1 cellular context compared by ENCODE assay signal in the genomic region with DNA sequence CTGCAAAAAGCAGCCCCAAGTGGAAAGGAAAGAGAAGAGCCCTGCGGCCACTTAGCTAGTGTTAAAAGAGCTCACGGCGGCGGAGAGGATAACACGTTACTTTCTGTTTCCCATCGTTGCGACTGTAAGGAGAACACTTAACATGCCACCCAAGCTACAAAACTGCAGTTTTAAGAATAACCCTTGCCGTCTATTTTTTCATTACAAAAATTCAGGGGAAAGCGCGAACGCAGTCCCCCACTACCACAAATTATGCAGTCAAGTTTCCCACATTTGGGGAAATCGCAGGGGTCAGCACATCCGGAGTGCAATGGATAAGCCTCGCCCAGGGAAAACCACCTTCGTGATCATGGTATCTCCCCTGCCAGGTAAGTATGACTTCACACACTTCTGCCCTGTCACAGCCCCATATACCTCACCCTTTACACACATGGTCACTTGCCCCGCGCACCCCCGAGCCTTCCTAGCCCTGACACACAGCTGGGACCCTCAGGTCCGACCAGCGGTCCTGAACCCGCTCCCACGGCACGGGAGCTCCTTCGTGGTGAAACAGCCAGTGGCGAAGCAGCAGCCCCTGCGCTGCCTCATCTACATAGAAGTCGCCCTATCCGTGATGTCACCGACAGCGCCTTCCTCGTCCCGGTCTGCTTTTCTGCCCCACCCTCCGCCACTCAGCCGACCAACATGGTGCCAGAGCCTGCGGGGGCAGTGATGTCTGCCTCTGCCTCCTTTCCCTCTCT.
A peak's percentile ranks its signal among the peaks of the same experiment; 100 is the strongest.
TF ChIP-seq lines count a peak whose summit lies in the region.

No MANE protein-coding gene starts in this region.

TF ChIP-seq in K562, 482 proteins besides CTCF, POLR2A, EP300 and RAD21 (continued from another document and continues in another):
- TF ChIP-seq, protein P1, sequence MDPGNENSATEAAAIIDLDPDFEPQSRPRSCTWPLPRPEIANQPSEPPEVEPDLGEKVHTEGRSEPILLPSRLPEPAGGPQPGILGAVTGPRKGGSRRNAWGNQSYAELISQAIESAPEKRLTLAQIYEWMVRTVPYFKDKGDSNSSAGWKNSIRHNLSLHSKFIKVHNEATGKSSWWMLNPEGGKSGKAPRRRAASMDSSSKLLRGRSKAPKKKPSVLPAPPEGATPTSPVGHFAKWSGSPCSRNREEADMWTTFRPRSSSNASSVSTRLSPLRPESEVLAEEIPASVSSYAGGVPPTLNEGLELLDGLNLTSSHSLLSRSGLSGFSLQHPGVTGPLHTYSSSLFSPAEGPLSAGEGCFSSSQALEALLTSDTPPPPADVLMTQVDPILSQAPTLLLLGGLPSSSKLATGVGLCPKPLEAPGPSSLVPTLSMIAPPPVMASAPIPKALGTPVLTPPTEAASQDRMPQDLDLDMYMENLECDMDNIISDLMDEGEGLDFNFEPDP (CRISPR knock-in tag; IDR thresholded peaks at IDR 0.05): peak; percentile 93
- 0 out of 2 replicates have a peak, but pooled peaks have one; percentile 44 for TF ChIP-seq PHB2 (IDR thresholded peaks at IDR 0.05; ENCODE audit: low read depth)
- TF ChIP-seq, protein P2, sequence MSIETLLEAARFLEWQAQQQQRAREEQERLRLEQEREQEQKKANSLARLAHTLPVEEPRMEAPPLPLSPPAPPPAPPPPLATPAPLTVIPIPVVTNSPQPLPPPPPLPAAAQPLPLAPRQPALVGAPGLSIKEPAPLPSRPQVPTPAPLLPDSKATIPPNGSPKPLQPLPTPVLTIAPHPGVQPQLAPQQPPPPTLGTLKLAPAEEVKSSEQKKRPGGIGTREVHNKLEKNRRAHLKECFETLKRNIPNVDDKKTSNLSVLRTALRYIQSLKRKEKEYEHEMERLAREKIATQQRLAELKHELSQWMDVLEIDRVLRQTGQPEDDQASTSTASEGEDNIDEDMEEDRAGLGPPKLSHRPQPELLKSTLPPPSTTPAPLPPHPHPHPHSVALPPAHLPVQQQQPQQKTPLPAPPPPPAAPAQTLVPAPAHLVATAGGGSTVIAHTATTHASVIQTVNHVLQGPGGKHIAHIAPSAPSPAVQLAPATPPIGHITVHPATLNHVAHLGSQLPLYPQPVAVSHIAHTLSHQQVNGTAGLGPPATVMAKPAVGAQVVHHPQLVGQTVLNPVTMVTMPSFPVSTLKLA (conservative IDR thresholded peaks at IDR 0.05): peak; percentile 54 to 75
- TF ChIP-seq DMBX1 (CRISPR knock-in tag; IDR thresholded peaks at IDR 0.05; ENCODE audit: borderline replicate concordance): peak; percentile 82; the same call in 1 of the 2 replicates
- TF ChIP-seq, protein P3, sequence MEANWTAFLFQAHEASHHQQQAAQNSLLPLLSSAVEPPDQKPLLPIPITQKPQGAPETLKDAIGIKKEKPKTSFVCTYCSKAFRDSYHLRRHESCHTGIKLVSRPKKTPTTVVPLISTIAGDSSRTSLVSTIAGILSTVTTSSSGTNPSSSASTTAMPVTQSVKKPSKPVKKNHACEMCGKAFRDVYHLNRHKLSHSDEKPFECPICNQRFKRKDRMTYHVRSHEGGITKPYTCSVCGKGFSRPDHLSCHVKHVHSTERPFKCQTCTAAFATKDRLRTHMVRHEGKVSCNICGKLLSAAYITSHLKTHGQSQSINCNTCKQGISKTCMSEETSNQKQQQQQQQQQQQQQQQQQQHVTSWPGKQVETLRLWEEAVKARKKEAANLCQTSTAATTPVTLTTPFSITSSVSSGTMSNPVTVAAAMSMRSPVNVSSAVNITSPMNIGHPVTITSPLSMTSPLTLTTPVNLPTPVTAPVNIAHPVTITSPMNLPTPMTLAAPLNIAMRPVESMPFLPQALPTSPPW (CRISPR knock-in tag; IDR thresholded peaks at IDR 0.05): peak; percentile 58
- peak; percentile 48; the same call in 1 of the 2 replicates for TF ChIP-seq KHSRP (IDR thresholded peaks at IDR 0.05)
- TF ChIP-seq POLR2AphosphoS2 (IDR thresholded peaks at IDR 0.05; ENCODE audit: low read length): peak; percentile 98
- TF ChIP-seq RBFOX2 (IDR thresholded peaks at IDR 0.05; ENCODE audit: low read depth, low read length): peak; percentile 75
- TF ChIP-seq, protein P4, sequence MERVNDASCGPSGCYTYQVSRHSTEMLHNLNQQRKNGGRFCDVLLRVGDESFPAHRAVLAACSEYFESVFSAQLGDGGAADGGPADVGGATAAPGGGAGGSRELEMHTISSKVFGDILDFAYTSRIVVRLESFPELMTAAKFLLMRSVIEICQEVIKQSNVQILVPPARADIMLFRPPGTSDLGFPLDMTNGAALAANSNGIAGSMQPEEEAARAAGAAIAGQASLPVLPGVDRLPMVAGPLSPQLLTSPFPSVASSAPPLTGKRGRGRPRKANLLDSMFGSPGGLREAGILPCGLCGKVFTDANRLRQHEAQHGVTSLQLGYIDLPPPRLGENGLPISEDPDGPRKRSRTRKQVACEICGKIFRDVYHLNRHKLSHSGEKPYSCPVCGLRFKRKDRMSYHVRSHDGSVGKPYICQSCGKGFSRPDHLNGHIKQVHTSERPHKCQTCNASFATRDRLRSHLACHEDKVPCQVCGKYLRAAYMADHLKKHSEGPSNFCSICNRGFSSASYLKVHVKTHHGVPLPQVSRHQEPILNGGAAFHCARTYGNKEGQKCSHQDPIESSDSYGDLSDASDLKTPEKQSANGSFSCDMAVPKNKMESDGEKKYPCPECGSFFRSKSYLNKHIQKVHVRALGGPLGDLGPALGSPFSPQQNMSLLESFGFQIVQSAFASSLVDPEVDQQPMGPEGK (CRISPR knock-in tag; IDR thresholded peaks at IDR 0.05; ENCODE audit: borderline replicate concordance): peak; percentile 93; the same call in 1 of the 2 replicates
- TF ChIP-seq, protein P5, sequence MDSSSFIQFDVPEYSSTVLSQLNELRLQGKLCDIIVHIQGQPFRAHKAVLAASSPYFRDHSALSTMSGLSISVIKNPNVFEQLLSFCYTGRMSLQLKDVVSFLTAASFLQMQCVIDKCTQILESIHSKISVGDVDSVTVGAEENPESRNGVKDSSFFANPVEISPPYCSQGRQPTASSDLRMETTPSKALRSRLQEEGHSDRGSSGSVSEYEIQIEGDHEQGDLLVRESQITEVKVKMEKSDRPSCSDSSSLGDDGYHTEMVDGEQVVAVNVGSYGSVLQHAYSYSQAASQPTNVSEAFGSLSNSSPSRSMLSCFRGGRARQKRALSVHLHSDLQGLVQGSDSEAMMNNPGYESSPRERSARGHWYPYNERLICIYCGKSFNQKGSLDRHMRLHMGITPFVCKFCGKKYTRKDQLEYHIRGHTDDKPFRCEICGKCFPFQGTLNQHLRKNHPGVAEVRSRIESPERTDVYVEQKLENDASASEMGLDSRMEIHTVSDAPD (CRISPR knock-in tag; IDR thresholded peaks at IDR 0.05): peak; percentile 48; the same call in 1 of the 2 replicates
- TF ChIP-seq, protein P6, sequence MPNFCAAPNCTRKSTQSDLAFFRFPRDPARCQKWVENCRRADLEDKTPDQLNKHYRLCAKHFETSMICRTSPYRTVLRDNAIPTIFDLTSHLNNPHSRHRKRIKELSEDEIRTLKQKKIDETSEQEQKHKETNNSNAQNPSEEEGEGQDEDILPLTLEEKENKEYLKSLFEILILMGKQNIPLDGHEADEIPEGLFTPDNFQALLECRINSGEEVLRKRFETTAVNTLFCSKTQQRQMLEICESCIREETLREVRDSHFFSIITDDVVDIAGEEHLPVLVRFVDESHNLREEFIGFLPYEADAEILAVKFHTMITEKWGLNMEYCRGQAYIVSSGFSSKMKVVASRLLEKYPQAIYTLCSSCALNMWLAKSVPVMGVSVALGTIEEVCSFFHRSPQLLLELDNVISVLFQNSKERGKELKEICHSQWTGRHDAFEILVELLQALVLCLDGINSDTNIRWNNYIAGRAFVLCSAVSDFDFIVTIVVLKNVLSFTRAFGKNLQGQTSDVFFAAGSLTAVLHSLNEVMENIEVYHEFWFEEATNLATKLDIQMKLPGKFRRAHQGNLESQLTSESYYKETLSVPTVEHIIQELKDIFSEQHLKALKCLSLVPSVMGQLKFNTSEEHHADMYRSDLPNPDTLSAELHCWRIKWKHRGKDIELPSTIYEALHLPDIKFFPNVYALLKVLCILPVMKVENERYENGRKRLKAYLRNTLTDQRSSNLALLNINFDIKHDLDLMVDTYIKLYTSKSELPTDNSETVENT (CRISPR knock-in tag; IDR thresholded peaks at IDR 0.05): peak; percentile 98
- peak; percentile 91 for TF ChIP-seq LCOR (CRISPR knock-in tag; IDR thresholded peaks at IDR 0.05)
- TF ChIP-seq CREBBP (IDR thresholded peaks at IDR 0.05; ENCODE audit: low read depth, low read length): peak; percentile 45
- TF ChIP-seq, protein P7, sequence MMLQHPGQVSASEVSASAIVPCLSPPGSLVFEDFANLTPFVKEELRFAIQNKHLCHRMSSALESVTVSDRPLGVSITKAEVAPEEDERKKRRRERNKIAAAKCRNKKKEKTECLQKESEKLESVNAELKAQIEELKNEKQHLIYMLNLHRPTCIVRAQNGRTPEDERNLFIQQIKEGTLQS (IDR thresholded peaks at IDR 0.05): peak; percentile 40; the same call in 1 of the 2 replicates
- TF ChIP-seq, protein P7 (CRISPR knock-in tag; conservative IDR thresholded peaks at IDR 0.05): peak; percentile 65; the same call in 1 of the 2 replicates
- TF ChIP-seq MEF2D (tag; conservative IDR thresholded peaks at IDR 0.05; ENCODE audit: low read depth): peak; percentile 63; the same call in 1 of the 2 replicates
- TF ChIP-seq NCOA6 (IDR thresholded peaks at IDR 0.05): peak; percentile 45
- TF ChIP-seq KLF10 (CRISPR knock-in tag; IDR thresholded peaks at IDR 0.05): peak; percentile 93
- TF ChIP-seq, protein P8, sequence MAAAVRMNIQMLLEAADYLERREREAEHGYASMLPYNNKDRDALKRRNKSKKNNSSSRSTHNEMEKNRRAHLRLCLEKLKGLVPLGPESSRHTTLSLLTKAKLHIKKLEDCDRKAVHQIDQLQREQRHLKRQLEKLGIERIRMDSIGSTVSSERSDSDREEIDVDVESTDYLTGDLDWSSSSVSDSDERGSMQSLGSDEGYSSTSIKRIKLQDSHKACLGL (CRISPR knock-in tag; IDR thresholded peaks at IDR 0.05; ENCODE audit: borderline replicate concordance, poor library complexity, severe bottlenecking): peak; percentile 31
- TF ChIP-seq, protein P9, sequence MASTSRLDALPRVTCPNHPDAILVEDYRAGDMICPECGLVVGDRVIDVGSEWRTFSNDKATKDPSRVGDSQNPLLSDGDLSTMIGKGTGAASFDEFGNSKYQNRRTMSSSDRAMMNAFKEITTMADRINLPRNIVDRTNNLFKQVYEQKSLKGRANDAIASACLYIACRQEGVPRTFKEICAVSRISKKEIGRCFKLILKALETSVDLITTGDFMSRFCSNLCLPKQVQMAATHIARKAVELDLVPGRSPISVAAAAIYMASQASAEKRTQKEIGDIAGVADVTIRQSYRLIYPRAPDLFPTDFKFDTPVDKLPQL (IDR thresholded peaks at IDR 0.05; ENCODE audit: extremely low read depth, insufficient read length): peak; percentile 92
- TF ChIP-seq ZNF324 (CRISPR knock-in tag; IDR thresholded peaks at IDR 0.05): peak; percentile 35; the same call in 1 of the 2 replicates
- TF ChIP-seq, protein P10, sequence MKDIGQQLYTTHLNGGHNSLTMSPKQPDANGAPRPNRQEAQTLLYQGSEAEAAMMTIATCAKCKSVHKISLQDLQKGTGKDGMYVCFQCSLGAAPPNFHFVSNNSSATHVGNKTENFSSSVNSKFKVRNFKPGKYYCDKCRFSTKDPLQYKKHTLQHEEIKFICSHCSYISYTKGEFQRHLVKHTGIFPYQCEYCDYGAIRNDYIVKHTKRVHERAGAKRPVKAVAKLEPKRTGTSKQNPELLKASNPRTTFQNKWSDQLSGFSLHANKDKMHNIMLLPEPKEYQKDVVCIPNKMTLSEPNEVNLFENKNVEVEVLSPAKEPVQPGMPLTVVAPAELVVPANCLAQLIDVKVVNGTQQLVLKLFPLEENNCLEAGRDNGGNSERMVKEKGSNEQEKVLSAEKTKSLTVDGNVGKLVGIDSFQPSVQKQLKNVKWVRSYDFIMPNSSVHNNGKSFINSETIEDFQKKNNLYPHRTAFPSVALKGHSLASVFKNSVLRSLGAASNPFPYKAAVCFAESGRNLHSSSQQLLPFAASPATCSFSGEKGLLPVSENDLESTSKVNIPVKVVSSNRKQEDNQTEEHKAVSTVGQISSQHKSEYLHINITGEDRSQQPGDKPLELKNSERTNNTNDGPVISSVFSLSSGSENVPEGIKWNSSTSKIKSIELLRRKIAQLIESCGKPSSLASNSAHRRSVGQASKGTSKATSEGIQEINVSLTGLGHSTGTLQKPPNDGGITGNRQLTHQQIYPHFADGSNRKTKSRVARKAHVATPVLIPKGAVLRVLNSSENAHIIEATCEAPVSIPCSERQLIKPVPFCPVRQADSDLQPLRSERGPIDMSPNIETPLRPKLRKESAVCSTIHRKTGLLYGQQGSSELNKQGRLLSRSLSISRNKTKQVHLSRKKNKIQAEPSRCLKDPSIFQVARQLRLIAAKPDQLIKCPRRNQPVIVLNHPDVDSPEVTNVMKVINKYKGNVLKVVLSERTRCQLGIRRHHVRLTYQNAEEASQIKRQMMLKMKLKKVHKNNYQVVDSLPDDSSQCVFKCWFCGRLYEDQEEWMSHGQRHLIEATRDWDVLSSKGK (CRISPR knock-in tag; IDR thresholded peaks at IDR 0.05): peak; percentile 89; the same call in 1 of the 2 replicates
- TF ChIP-seq DDX20 (tag; IDR thresholded peaks at IDR 0.05; ENCODE audit: low read depth): peak; percentile 32; the same call in 1 of the 2 replicates
- TF ChIP-seq TARDBP (IDR thresholded peaks at IDR 0.05): 0 out of 2 replicates have a peak, but pooled peaks have one; percentile 32
- TF ChIP-seq GTF2E2 (tag; IDR thresholded peaks at IDR 0.05): peak; percentile 99
- TF ChIP-seq, protein P11, sequence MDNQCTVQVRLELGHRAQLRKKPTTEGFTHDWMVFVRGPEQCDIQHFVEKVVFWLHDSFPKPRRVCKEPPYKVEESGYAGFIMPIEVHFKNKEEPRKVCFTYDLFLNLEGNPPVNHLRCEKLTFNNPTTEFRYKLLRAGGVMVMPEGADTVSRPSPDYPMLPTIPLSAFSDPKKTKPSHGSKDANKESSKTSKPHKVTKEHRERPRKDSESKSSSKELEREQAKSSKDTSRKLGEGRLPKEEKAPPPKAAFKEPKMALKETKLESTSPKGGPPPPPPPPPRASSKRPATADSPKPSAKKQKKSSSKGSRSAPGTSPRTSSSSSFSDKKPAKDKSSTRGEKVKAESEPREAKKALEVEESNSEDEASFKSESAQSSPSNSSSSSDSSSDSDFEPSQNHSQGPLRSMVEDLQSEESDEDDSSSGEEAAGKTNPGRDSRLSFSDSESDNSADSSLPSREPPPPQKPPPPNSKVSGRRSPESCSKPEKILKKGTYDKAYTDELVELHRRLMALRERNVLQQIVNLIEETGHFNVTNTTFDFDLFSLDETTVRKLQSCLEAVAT (IDR thresholded peaks at IDR 0.05): peak; percentile 93 to 97
- peak; percentile 95 for TF ChIP-seq RFX7 (CRISPR knock-in tag; IDR thresholded peaks at IDR 0.05)
- TF ChIP-seq ZKSCAN8 (CRISPR knock-in tag; IDR thresholded peaks at IDR 0.05): peak; percentile 15; the same call in 1 of the 2 replicates
- peak; percentile 73 to 78; a peak in 1 of 4 replicates for TF ChIP-seq TBL1XR1 (IDR thresholded peaks at IDR 0.05; ENCODE audit: low read length in 2 of 2)
- peak; percentile 94 for TF ChIP-seq HDAC6 (IDR thresholded peaks at IDR 0.05; ENCODE audit: low read depth, low read length)
- peak; percentile 84 for TF ChIP-seq MTA3 (IDR thresholded peaks at IDR 0.05; ENCODE audit: borderline replicate concordance)
- peak; percentile 94 for TF ChIP-seq KDM5B (IDR thresholded peaks at IDR 0.05; ENCODE audit: insufficient replicate concordance, low read depth, low read length)
- TF ChIP-seq PYGO2 (tag; IDR thresholded peaks at IDR 0.05): 0 out of 2 replicates have a peak, but pooled peaks have one; percentile 47
- TF ChIP-seq ZC3H11A (IDR thresholded peaks at IDR 0.05; ENCODE audit: low read depth, low read length): peak; percentile 77; the same call in 1 of the 2 replicates
- peak; percentile 88 for TF ChIP-seq ZNF764 (CRISPR knock-in tag; IDR thresholded peaks at IDR 0.05; ENCODE audit: low read depth)
- peak; percentile 94 for TF ChIP-seq ZNF696 (CRISPR knock-in tag; conservative IDR thresholded peaks at IDR 0.05)
- TF ChIP-seq TAF1 (IDR thresholded peaks at IDR 0.05; ENCODE audit: control insufficient read depth, extremely low read depth, insufficient read depth, low read length, severe bottlenecking): peak; percentile 47
- peak; percentile 49 for TF ChIP-seq ARID1B (IDR thresholded peaks at IDR 0.05)
